8 cellular contexts compared by ENCODE assay signal in the genomic region with DNA sequence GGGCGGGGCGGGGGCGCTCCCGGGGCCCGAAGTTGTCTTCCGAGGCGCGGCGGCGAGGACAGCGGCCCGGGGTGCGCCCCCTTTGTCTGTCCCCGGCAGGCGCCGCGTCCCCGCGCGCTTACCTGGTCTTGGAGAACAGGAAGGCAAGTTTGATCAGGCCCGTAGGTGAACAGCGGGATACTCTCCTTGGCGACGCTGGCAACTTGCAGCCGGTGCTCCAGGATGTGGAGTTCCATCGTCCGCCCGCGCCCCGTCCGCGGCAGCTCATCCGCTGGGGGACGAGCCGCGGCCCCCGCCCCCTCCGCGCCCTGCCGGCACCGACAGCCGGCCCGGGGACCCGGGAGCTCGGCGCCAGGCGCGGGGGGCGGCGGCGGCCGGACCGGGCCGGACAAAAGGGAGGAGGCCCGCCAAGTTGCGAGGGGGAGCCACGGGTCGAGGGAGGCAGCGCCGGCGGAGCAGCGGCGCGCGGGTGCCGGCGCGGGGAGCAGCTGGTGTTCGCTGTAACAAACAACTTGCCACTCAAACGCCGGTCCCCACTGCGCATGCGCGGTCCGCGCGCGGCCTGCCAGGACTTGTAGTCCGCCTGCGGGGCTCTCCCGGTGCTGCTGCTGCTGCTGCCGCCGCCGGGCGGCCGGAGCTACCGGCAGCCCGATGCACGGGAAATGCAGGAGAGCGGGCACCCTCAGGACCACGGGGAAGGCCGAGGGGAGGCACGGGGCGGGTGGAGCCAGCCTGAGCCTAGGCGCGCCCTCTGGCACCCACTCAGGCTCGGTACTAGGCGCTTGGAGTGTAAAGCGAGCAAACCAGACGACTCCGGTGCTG. TPM values are rescaled to one million over a fixed set of nuclear protein-coding genes. Genes with fewer than 3 reads are reported as not detected.
DNase-seq lines count a peak whose midpoint lies in the region; ATAC-seq and TF ChIP-seq lines count a peak whose summit lies in the region.

No MANE protein-coding gene starts in this region.

- H3K27ac Mint-ChIP-seq in CD4-positive, CD25-positive, alpha-beta regulatory T cell: peak overlapping the region in 1 of 3 donors; percentile 46
- peak overlapping the region; percentile 59 for H3K27ac Mint-ChIP-seq in activated CD4-positive, alpha-beta memory T cell treated with anti-CD3 and anti-CD28 coated beads, Interleukin-2, amount 10 ng/mL, durations not matched to agents 7 days and 5 days

- peaks cover 6% of the 10 kb centered on the region for H3K4me1 ChIP-seq in CD4-positive, CD25-positive, alpha-beta regulatory T cell (ENCODE audit: control insufficient read depth, insufficient read depth, low read length, poor library complexity, severe bottlenecking)
- no peaks in the 10 kb centered on the region for H3K4me1 ChIP-seq in lower lobe of right lung

- peak; percentile 30 for TF ChIP-seq CTCF in lower lobe of right lung (IDR thresholded peaks at IDR 0.05)

- no peaks in the 10 kb centered on the region for H3K9me3 Mint-ChIP-seq in CD4-positive, CD25-positive, alpha-beta regulatory T cell
- H3K9me3 Mint-ChIP-seq in activated CD4-positive, alpha-beta memory T cell treated with anti-CD3 and anti-CD28 coated beads, Interleukin-2, amount 10 ng/mL, durations not matched to agents 7 days and 5 days: no peaks in the 10 kb centered on the region

- H3K27ac ChIP-seq in CD4-positive, CD25-positive, alpha-beta regulatory T cell (ENCODE audit: insufficient read depth, low read length, poor library complexity, severe bottlenecking): peak overlapping the region; percentile 41
- H3K27ac ChIP-seq in lower lobe of right lung: peak overlapping the region; percentile 38

- H3K4me1 Mint-ChIP-seq in CD4-positive, CD25-positive, alpha-beta regulatory T cell: peaks cover 0 to 27% (median 16%) of the 10 kb centered on the region in 4 donors
- H3K4me1 Mint-ChIP-seq in activated CD4-positive, alpha-beta memory T cell treated with anti-CD3 and anti-CD28 coated beads, Interleukin-2, amount 10 ng/mL, durations not matched to agents 7 days and 5 days: peaks cover 14% of the 10 kb centered on the region

- no peaks in the 10 kb centered on the region for H3K9me3 ChIP-seq in CD4-positive, CD25-positive, alpha-beta regulatory T cell (ENCODE audit: control insufficient read depth in 2 of 2, low read length in 2 of 2)
- H3K9me3 ChIP-seq in lower lobe of right lung: no peaks in the 10 kb centered on the region

- H3K4me3 ChIP-seq in CD4-positive, CD25-positive, alpha-beta regulatory T cell (ENCODE audit: low read depth, low read length): no peak overlapping the region
- H3K4me3 ChIP-seq in lower lobe of right lung: peak overlapping the region; percentile 70

- CTCF ChIA-PET in activated CD4-positive, alpha-beta memory T cell treated with anti-CD3 and anti-CD28 coated beads, Interleukin-2, amount 10 ng/mL, durations not matched to agents 7 days and 5 days (lab: Charles Lee): interaction anchor here (0.5 to 2.0 kb wide), 9 partner anchors 9 to 878 kb away, joined by 3 to 6 read pairs (median 3); no protein-coding TSS in a partner anchor

- H3K36me3 Mint-ChIP-seq in CD4-positive, CD25-positive, alpha-beta regulatory T cell: peaks cover 3% of the 10 kb centered on the region
- H3K36me3 Mint-ChIP-seq in activated CD4-positive, alpha-beta memory T cell treated with anti-CD3 and anti-CD28 coated beads, Interleukin-2, amount 10 ng/mL, durations not matched to agents 7 days and 5 days (ENCODE audit: low read depth): peaks cover 3% of the 10 kb centered on the region

- peak; percentile 97 to 98 (median 97) for DNase-seq in CD4-positive, CD25-positive, alpha-beta regulatory T cell
- DNase-seq in NCI-H748 treated with DMSO at 0.1 percent for 48 hours (lab: John Stamatoyannopoulos, UW): peak; percentile 86
- DNase-seq in activated CD4-positive, alpha-beta memory T cell treated with anti-CD3 and anti-CD28 coated beads, Interleukin-2, amount 10 ng/mL, durations not matched to agents 7 days and 5 days: peak; percentile 98
- peak; percentile 100 for DNase-seq in ecto neural progenitor cell (ENCODE audit: low spot score)
- DNase-seq in lower lobe of right lung: peak; percentile 100
- DNase-seq in stimulated activated CD4-positive, alpha-beta T cell treated with anti-CD3 and anti-CD28 coated beads, TNF-alpha, amount 100 ng/mL, for 1 hour (ENCODE audit: low read depth in 3 of 3, low spot score in 1 of 3): peak; percentile 97

- no peaks in the 10 kb centered on the region for H3K36me3 ChIP-seq in CD4-positive, CD25-positive, alpha-beta regulatory T cell (ENCODE audit: control insufficient read depth, insufficient read depth, low read length)
- H3K36me3 ChIP-seq in lower lobe of right lung: no peaks in the 10 kb centered on the region

- POLR2A ChIA-PET in activated CD4-positive, alpha-beta memory T cell treated with anti-CD3 and anti-CD28 coated beads, Interleukin-2, amount 10 ng/mL, durations not matched to agents 7 days and 5 days (lab: Charles Lee): interaction anchor here (0.9 to 1.5 kb wide), 7 partner anchors 9 to 171 kb away, joined by 3 to 5 read pairs (median 4); partner anchors contain the start of genes AP4M1, MCM7 and MEPCE

- ATAC-seq in CD4-positive, CD25-positive, alpha-beta regulatory T cell (ENCODE audit: low read depth in 2 of 2): peak; percentile 93 to 94
- ATAC-seq in GM19395 (IDR thresholded peaks at IDR 0.05; ENCODE audit: unreplicated experiment) (peak; percentile 89), HG03558 (IDR thresholded peaks at IDR 0.05; ENCODE audit: extremely low read depth, unreplicated experiment) (peak; percentile 71), lower lobe of right lung (peak; percentile 94 to 96)

- intact Hi-C loops in lower lobe of right lung (cut with DNase I): no loop called here

- H3K4me3 Mint-ChIP-seq in CD4-positive, CD25-positive, alpha-beta regulatory T cell: peak overlapping the region; percentile 83 to 89 (median 86)
- peak overlapping the region; percentile 67 for H3K4me3 Mint-ChIP-seq in activated CD4-positive, alpha-beta memory T cell treated with anti-CD3 and anti-CD28 coated beads, Interleukin-2, amount 10 ng/mL, durations not matched to agents 7 days and 5 days

- H3K27me3 ChIP-seq in CD4-positive, CD25-positive, alpha-beta regulatory T cell (ENCODE audit: control insufficient read depth, insufficient read depth, low read length): no peaks in the 10 kb centered on the region
- H3K27me3 ChIP-seq in lower lobe of right lung (ENCODE audit: low read depth): no peaks in the 10 kb centered on the region

- no peaks in the 10 kb centered on the region for H3K27me3 Mint-ChIP-seq in CD4-positive, CD25-positive, alpha-beta regulatory T cell
- H3K27me3 Mint-ChIP-seq in activated CD4-positive, alpha-beta memory T cell treated with anti-CD3 and anti-CD28 coated beads, Interleukin-2, amount 10 ng/mL, durations not matched to agents 7 days and 5 days: no peaks in the 10 kb centered on the region

RNA-seq across cellular contexts. Expression of gene SPDYE3, which starts 35.6 kb away (rescaled TPM):
- total RNA-seq in CD4-positive, CD25-positive, alpha-beta regulatory T cell: not detected
- polyA plus RNA-seq in CD4-positive, CD25-positive, alpha-beta regulatory T cell: 1 to 10 TPM; 4.5 to 7.2 (median 6.1) TPM
- total RNA-seq in activated CD4-positive, alpha-beta memory T cell treated with anti-CD3 and anti-CD28 coated beads, Interleukin-2, amount 10 ng/mL, durations not matched to agents 7 days and 5 days: not detected
- not detected for total RNA-seq in lower lobe of right lung

RNA-seq across cellular contexts. Expression of gene PVRIG, which starts 52.2 kb away (rescaled TPM):
- total RNA-seq in CD4-positive, CD25-positive, alpha-beta regulatory T cell: 46.3 TPM
- 100 to 1,000 TPM in 2 of 4 donors, 10 to 100 TPM in 2; 89.0 to 126 (median 97.6) TPM for polyA plus RNA-seq in CD4-positive, CD25-positive, alpha-beta regulatory T cell
- 10 to 100 TPM; 70.5 to 71.8 TPM for total RNA-seq in activated CD4-positive, alpha-beta memory T cell treated with anti-CD3 and anti-CD28 coated beads, Interleukin-2, amount 10 ng/mL, durations not matched to agents 7 days and 5 days
- total RNA-seq in lower lobe of right lung: not detected

Comparison
In these comparisons a context has a peak if more than half of its experiments do, and no peak if none do; other contexts are left out.
1. RNA of gene PVRIG, which starts 52.2 kb away (total RNA-seq): 70.5 to 71.8 TPM in activated CD4-positive, alpha-beta memory T cell treated with anti-CD3 and anti-CD28 coated beads, Interleukin-2, amount 10 ng/mL, durations not matched to agents 7 days and 5 days and 46.3 TPM in CD4-positive, CD25-positive, alpha-beta regulatory T cell (single experiment); not detected in lower lobe of right lung (single experiment); every median in the first group is over 10 times any median in the second.
2. Peak in every context shown above with its lines, with median percentiles within 50 percentile points of each other: ATAC-seq and DNase-seq.